Comparison of ENCODE assay signal across 9 cellular contexts in genomic region chrX:70132244-70132643, GRCh38. TPM values are rescaled to one million over a fixed set of nuclear protein-coding genes. Genes with fewer than 3 reads are reported as not detected.
DNase-seq lines count a peak whose midpoint lies in the region; TF ChIP-seq lines count a peak whose summit lies in the region.
"Had no signal": no experiment of that assay in that cellular context is flagged by ENCODE, and none has a peak within 500 bp of the region (broad histone marks: within the 10 kb centered on the region; RNA-seq: fewer than 3 reads in every experiment).

No MANE protein-coding gene starts in this region.

- TF ChIP-seq POLR2A in suprapubic skin (IDR thresholded peaks at IDR 0.05): no peak

- peaks cover 17% of the 10 kb centered on the region for H3K4me1 ChIP-seq in suprapubic skin

- no peaks in the 10 kb centered on the region for H3K27me3 ChIP-seq in suprapubic skin
- H3K27me3 ChIP-seq: upper lobe of left lung had no signal

- 46% methylated on average over 5 of the region's 5 CpGs for WGBS in suprapubic skin

- POLR2A ChIA-PET in activated CD4-positive, alpha-beta T cell treated with anti-CD3 and anti-CD28 coated beads, Interleukin-2, amount 10 ng/mL, durations not matched to agents 7 days and 5 days (lab: Charles Lee): interaction anchor here (0.6 to 1.0 kb wide), 2 partner anchors 141 to 159 kb away, joined by 3 to 4 read pairs; no protein-coding TSS in a partner anchor

- H3K4me3 ChIP-seq in suprapubic skin: no peak overlapping the region

- no peak for TF ChIP-seq CTCF in suprapubic skin (IDR thresholded peaks at IDR 0.05)

- no peaks in the 10 kb centered on the region for H3K36me3 ChIP-seq in suprapubic skin

- H3K9me3 Mint-ChIP-seq in activated CD4-positive, alpha-beta T cell treated with anti-CD3 and anti-CD28 coated beads, Interleukin-2, amount 10 ng/mL, durations not matched to agents 7 days and 5 days: no peaks in the 10 kb centered on the region
- no peaks in the 10 kb centered on the region for H3K9me3 Mint-ChIP-seq in activated T-helper 2 cell treated with anti-CD3 and anti-CD28 coated beads, Interferon-gamma antibody, Interleukin-2, Interleukin-4, amounts not matched to agents 10 μg/mL and 5 μg/mL and 100 μg/mL, durations not matched to agents 14 hours and 24 hours and 36 hours

- H3K27ac Mint-ChIP-seq in activated CD4-positive, alpha-beta T cell treated with anti-CD3 and anti-CD28 coated beads, Interleukin-2, amount 10 ng/mL, durations not matched to agents 7 days and 5 days: peak overlapping the region; percentile 72
- peak overlapping the region; percentile 35 for H3K27ac Mint-ChIP-seq in activated T-helper 2 cell treated with anti-CD3 and anti-CD28 coated beads, Interferon-gamma antibody, Interleukin-2, Interleukin-4, amounts not matched to agents 10 μg/mL and 5 μg/mL and 100 μg/mL, durations not matched to agents 14 hours and 24 hours and 36 hours

- no peaks in the 10 kb centered on the region for H3K9me3 ChIP-seq in suprapubic skin
- H3K9me3 ChIP-seq: upper lobe of left lung had no signal

- no peak for DNase-seq in activated CD4-positive, alpha-beta T cell treated with anti-CD3 and anti-CD28 coated beads, Interleukin-2, amount 10 ng/mL, durations not matched to agents 7 days and 5 days
- no peak for DNase-seq in activated CD4-positive, alpha-beta T cell treated with anti-CD3 and anti-CD28 coated beads for 4 hours
- peak; percentile 11 for DNase-seq in MV-4-11 (lab: John Stamatoyannopoulos, UW)
- no peak for DNase-seq in activated T-helper 2 cell treated with anti-CD3 and anti-CD28 coated beads, Interferon-gamma antibody, Interleukin-2, Interleukin-4, amounts not matched to agents 10 μg/mL and 5 μg/mL and 100 μg/mL, durations not matched to agents 14 hours and 24 hours and 36 hours (ENCODE audit: low spot score)
- DNase-seq in pons (ENCODE audit: low spot score): peak; percentile 1
- no peak for DNase-seq in NCI-H146 treated with DMSO at 0.1 percent for 48 hours (lab: John Stamatoyannopoulos, UW; ENCODE audit: unreplicated experiment)
- DNase-seq in NCI-H226: no peak
- DNase-seq in suprapubic skin (ENCODE audit: low spot score in 2 of 2): no peak
- DNase-seq: upper lobe of left lung had no signal

- no peaks in the 10 kb centered on the region for H3K27me3 Mint-ChIP-seq in activated CD4-positive, alpha-beta T cell treated with anti-CD3 and anti-CD28 coated beads, Interleukin-2, amount 10 ng/mL, durations not matched to agents 7 days and 5 days
- H3K27me3 Mint-ChIP-seq in activated T-helper 2 cell treated with anti-CD3 and anti-CD28 coated beads, Interferon-gamma antibody, Interleukin-2, Interleukin-4, amounts not matched to agents 10 μg/mL and 5 μg/mL and 100 μg/mL, durations not matched to agents 14 hours and 24 hours and 36 hours (ENCODE audit: low read depth): no peaks in the 10 kb centered on the region

- peaks cover 15% of the 10 kb centered on the region for H3K36me3 Mint-ChIP-seq in activated CD4-positive, alpha-beta T cell treated with anti-CD3 and anti-CD28 coated beads, Interleukin-2, amount 10 ng/mL, durations not matched to agents 7 days and 5 days (ENCODE audit: low read depth)
- H3K36me3 Mint-ChIP-seq in activated T-helper 2 cell treated with anti-CD3 and anti-CD28 coated beads, Interferon-gamma antibody, Interleukin-2, Interleukin-4, amounts not matched to agents 10 μg/mL and 5 μg/mL and 100 μg/mL, durations not matched to agents 14 hours and 24 hours and 36 hours (ENCODE audit: low read depth): peaks cover 18% of the 10 kb centered on the region

- H3K4me3 Mint-ChIP-seq in activated CD4-positive, alpha-beta T cell treated with anti-CD3 and anti-CD28 coated beads, Interleukin-2, amount 10 ng/mL, durations not matched to agents 7 days and 5 days: peak overlapping the region; percentile 60
- peak overlapping the region; percentile 47 for H3K4me3 Mint-ChIP-seq in activated T-helper 2 cell treated with anti-CD3 and anti-CD28 coated beads, Interferon-gamma antibody, Interleukin-2, Interleukin-4, amounts not matched to agents 10 μg/mL and 5 μg/mL and 100 μg/mL, durations not matched to agents 14 hours and 24 hours and 36 hours (ENCODE audit: low read depth)

- peaks cover 33% of the 10 kb centered on the region for H3K4me1 Mint-ChIP-seq in activated CD4-positive, alpha-beta T cell treated with anti-CD3 and anti-CD28 coated beads, Interleukin-2, amount 10 ng/mL, durations not matched to agents 7 days and 5 days
- peaks cover 18% of the 10 kb centered on the region for H3K4me1 Mint-ChIP-seq in activated T-helper 2 cell treated with anti-CD3 and anti-CD28 coated beads, Interferon-gamma antibody, Interleukin-2, Interleukin-4, amounts not matched to agents 10 μg/mL and 5 μg/mL and 100 μg/mL, durations not matched to agents 14 hours and 24 hours and 36 hours (ENCODE audit: low read depth)

- TF ChIP-seq EP300 in suprapubic skin (IDR thresholded peaks at IDR 0.05): no peak

- CTCF ChIA-PET in activated CD4-positive, alpha-beta T cell treated with anti-CD3 and anti-CD28 coated beads, Interleukin-2, amount 10 ng/mL, durations not matched to agents 7 days and 5 days (lab: Charles Lee): interaction anchor here (0.5 to 1.0 kb wide), 2 partner anchors 33 to 39 kb away, joined by 3 to 5 read pairs; no protein-coding TSS in a partner anchor

- H3K27ac ChIP-seq in suprapubic skin: no peak overlapping the region

- intact Hi-C loops in activated T-helper 2 cell treated with anti-CD3 and anti-CD28 coated beads, Interferon-gamma antibody, Interleukin-2, Interleukin-4, amounts not matched to agents 10 μg/mL and 5 μg/mL and 100 μg/mL, durations not matched to agents 14 hours and 24 hours and 36 hours (cut with micrococcal nuclease): loop anchor here (1.0 kb wide), 2 partner anchors 99 to 594 kb away; no protein-coding TSS in a partner anchor

RNA-seq across cellular contexts. Expression of gene IGBP1, which starts 1.0 kb away (rescaled TPM):
- 10 to 100 TPM; 60.3 to 64.1 TPM for total RNA-seq in activated CD4-positive, alpha-beta T cell treated with anti-CD3 and anti-CD28 coated beads, Interleukin-2, amount 10 ng/mL, durations not matched to agents 7 days and 5 days
- 33.0 and 33.6 TPM in 2 replicates for total RNA-seq in activated T-helper 2 cell treated with anti-CD3 and anti-CD28 coated beads, Interferon-gamma antibody, Interleukin-2, Interleukin-4, amounts not matched to agents 10 μg/mL and 5 μg/mL and 100 μg/mL, durations not matched to agents 14 hours and 24 hours and 36 hours
- 10 to 100 TPM; 50.7 to 83.5 (median 64.6) TPM for total RNA-seq in suprapubic skin

RNA-seq across cellular contexts. Expression of gene DGAT2L6, which starts 45.0 kb away (rescaled TPM):
- total RNA-seq in activated CD4-positive, alpha-beta T cell treated with anti-CD3 and anti-CD28 coated beads, Interleukin-2, amount 10 ng/mL, durations not matched to agents 7 days and 5 days: not detected
- total RNA-seq in activated T-helper 2 cell treated with anti-CD3 and anti-CD28 coated beads, Interferon-gamma antibody, Interleukin-2, Interleukin-4, amounts not matched to agents 10 μg/mL and 5 μg/mL and 100 μg/mL, durations not matched to agents 14 hours and 24 hours and 36 hours: not detected in 2 replicates
- total RNA-seq in suprapubic skin: 10 to 100 TPM in 3 of 4 donors, 1 to 10 TPM in 1; 7.2 to 42.0 (median 19.0) TPM
- total RNA-seq: upper lobe of left lung had no signal

Comparison
In these comparisons a context has a peak if more than half of its experiments do, and no peak if none do; other contexts are left out.
1. DNase-seq: peak in MV-4-11 (single experiment) and pons (single experiment); none in activated CD4-positive, alpha-beta T cell treated with anti-CD3 and anti-CD28 coated beads, Interleukin-2, amount 10 ng/mL, durations not matched to agents 7 days and 5 days (single experiment), activated CD4-positive, alpha-beta T cell treated with anti-CD3 and anti-CD28 coated beads for 4 hours (0 of 2), activated T-helper 2 cell treated with anti-CD3 and anti-CD28 coated beads, Interferon-gamma antibody, Interleukin-2, Interleukin-4, amounts not matched to agents 10 μg/mL and 5 μg/mL and 100 μg/mL, durations not matched to agents 14 hours and 24 hours and 36 hours (single experiment), NCI-H146 treated with DMSO at 0.1 percent for 48 hours (single experiment), NCI-H226 (single experiment) and suprapubic skin (0 of 2).